Comparison of ENCODE assay signal across 7 cellular contexts in genomic region chr10:68333905-68334431, GRCh38. TPM values are rescaled to one million over a fixed set of nuclear protein-coding genes. Genes with fewer than 3 reads are reported as not detected.
DNase-seq lines count a peak whose midpoint lies in the region; ATAC-seq and TF ChIP-seq lines count a peak whose summit lies in the region.

No MANE protein-coding gene starts in this region.

- H3K36me3 ChIP-seq in GM23248 (ENCODE audit: low read depth) (peaks cover 19% of the 10 kb centered on the region), SU-DHL-6 (ENCODE audit: low read length) (peaks cover 47% of the 10 kb centered on the region), gastroesophageal sphincter (peaks cover 5 to 7% of the 10 kb centered on the region in 2 donors), smooth muscle cell (ENCODE audit: low read depth) (peaks cover 8% of the 10 kb centered on the region)

- H3K4me3 ChIP-seq in GM23248 (peak overlapping the region; percentile 99), SU-DHL-6 (ENCODE audit: insufficient read depth, low read length, poor library complexity, severe bottlenecking) (peak overlapping the region; percentile 97), gastroesophageal sphincter (peak overlapping the region; percentile 81 to 91), smooth muscle cell (peak overlapping the region; percentile 94)

- TF ChIP-seq CTCF in SU-DHL-6 (IDR thresholded peaks at IDR 0.05; ENCODE audit: insufficient read depth, low read length, poor library complexity, severe bottlenecking) (no peak), gastroesophageal sphincter (IDR thresholded peaks at IDR 0.05) (no peak), smooth muscle cell (IDR thresholded peaks at IDR 0.05; ENCODE audit: borderline replicate concordance, insufficient read depth, poor library complexity, severe bottlenecking) (no peak)

- DNase-seq in GM23248, result peak; percentile 34
- DNase-seq in smooth muscle cell (lab: John Stamatoyannopoulos, UW; ENCODE audit: unreplicated experiment), result no peak
- DNase-seq in cortex of kidney (lab: John Stamatoyannopoulos, UW), result no peak
- no peak for DNase-seq in dermis blood vessel endothelial cell

- H3F3A ChIP-seq in GM23248 (ENCODE audit: insufficient read depth), result peaks cover 50% of the 10 kb centered on the region
- peaks cover 30% of the 10 kb centered on the region for H3F3A ChIP-seq in SU-DHL-6 (ENCODE audit: insufficient read depth)
- peaks cover 25% of the 10 kb centered on the region for H3F3A ChIP-seq in smooth muscle cell (ENCODE audit: low read depth)

- H3K79me2 ChIP-seq in GM23248 (ENCODE audit: insufficient read depth) (peaks cover 86% of the 10 kb centered on the region), SU-DHL-6 (ENCODE audit: insufficient read depth, low read length) (peaks cover 71% of the 10 kb centered on the region), smooth muscle cell (ENCODE audit: low read depth) (peaks cover 71% of the 10 kb centered on the region)

- H4K20me1 ChIP-seq in GM23248 (ENCODE audit: insufficient read depth) (peaks cover 50% of the 10 kb centered on the region), SU-DHL-6 (ENCODE audit: low read depth, low read length) (peaks cover 61% of the 10 kb centered on the region), smooth muscle cell (ENCODE audit: low read depth) (peaks cover 64% of the 10 kb centered on the region)

- ATAC-seq in gastroesophageal sphincter (no peak), HG03045 (IDR thresholded peaks at IDR 0.05; ENCODE audit: unreplicated experiment) (no peak)

- no peak overlapping the region for H2AFZ ChIP-seq in GM23248
- no peak overlapping the region for H2AFZ ChIP-seq in SU-DHL-6 (ENCODE audit: low read depth, low read length, severe bottlenecking)
- no peak overlapping the region for H2AFZ ChIP-seq in smooth muscle cell (ENCODE audit: low read depth)

- in situ Hi-C loops in GM23248 (cut with MboI), result no loop called here

- H3K4me1 ChIP-seq in GM23248 (ENCODE audit: insufficient read depth), result peaks cover 39% of the 10 kb centered on the region
- H3K4me1 ChIP-seq in gastroesophageal sphincter, result peaks cover 7 to 70% (median 20%) of the 10 kb centered on the region in 3 donors
- peaks cover 39% of the 10 kb centered on the region for H3K4me1 ChIP-seq in smooth muscle cell (ENCODE audit: low read depth)

- WGBS in GM23248 (ENCODE audit: low coverage in 1 of 2, low lambda C conversion rate in 2 of 2, missing lambda C conversion rate in 2 of 2), 2 experiments, result 1 to 3% methylated on average over 3 of the region's 3 CpGs
- 0 to 6% methylated on average over 3 of the region's 3 CpGs for WGBS in gastroesophageal sphincter (ENCODE audit: low coverage in 1 of 2), 2 donors
- WGBS in smooth muscle cell (ENCODE audit: low lambda C conversion rate), result 13% methylated on average over 3 of the region's 3 CpGs

- peak overlapping the region; percentile 99 for H3K9ac ChIP-seq in GM23248
- peak overlapping the region; percentile 99 for H3K9ac ChIP-seq in SU-DHL-6 (ENCODE audit: low read length)
- H3K9ac ChIP-seq in smooth muscle cell (ENCODE audit: low read depth), result peak overlapping the region; percentile 98

- TF ChIP-seq POLR2A in gastroesophageal sphincter (IDR thresholded peaks at IDR 0.05), result no peak

- TF ChIP-seq EP300 in gastroesophageal sphincter (IDR thresholded peaks at IDR 0.05), result no peak

- H3K27me3 ChIP-seq in GM23248 (replicated peaks; ENCODE audit: insufficient read depth) (no peaks in the 10 kb centered on the region), SU-DHL-6 (ENCODE audit: low read length) (no peaks in the 10 kb centered on the region), gastroesophageal sphincter (no peaks in the 10 kb centered on the region), smooth muscle cell (ENCODE audit: low read depth) (no peaks in the 10 kb centered on the region)

- H3K27ac ChIP-seq in GM23248 (peak overlapping the region; percentile 93), SU-DHL-6 (ENCODE audit: low read depth, low read length) (peak overlapping the region; percentile 76; the same call in 1 of the 2 replicates), gastroesophageal sphincter (peak overlapping the region; percentile 29 to 99 (median 98)), smooth muscle cell (ENCODE audit: low read depth) (peak overlapping the region; percentile 93)

- H3K4me2 ChIP-seq in GM23248 (ENCODE audit: unreplicated experiment) (peak overlapping the region; percentile 97), SU-DHL-6 (ENCODE audit: low read depth, low read length, poor library complexity, severe bottlenecking) (peak overlapping the region; percentile 95), smooth muscle cell (peak overlapping the region; percentile 92)

- H3K9me3 ChIP-seq in GM23248 (ENCODE audit: low read depth) (no peaks in the 10 kb centered on the region), SU-DHL-6 (ENCODE audit: insufficient read depth, low read length) (no peaks in the 10 kb centered on the region), gastroesophageal sphincter (no peaks in the 10 kb centered on the region), smooth muscle cell (replicated peaks; ENCODE audit: low read depth) (no peaks in the 10 kb centered on the region)

- H3K9me2 ChIP-seq in GM23248 (ENCODE audit: insufficient read depth), result no peaks in the 10 kb centered on the region
- H3K9me2 ChIP-seq in SU-DHL-6 (replicated peaks; ENCODE audit: insufficient read depth, low read length), result no peaks in the 10 kb centered on the region

RNA-seq across cellular contexts. Expression of gene PBLD, which starts 1.2 kb away (rescaled TPM):
- 10.3 and 11.8 TPM in 2 replicates for total RNA-seq in GM23248 (2014; rRNA removed; shearing (Covaris generic))
- polyA plus RNA-seq in GM23248 (2016; fragmentation: Nextera tagmentation; extraction: Ambion mirVana) (7.6 and 8.3 TPM in 2 replicates), smooth muscle cell (2.3 and 4.5 TPM in 2 replicates)
- total RNA-seq in gastroesophageal sphincter (1 to 10 TPM; 5.7 to 9.5 (median 8.0) TPM), smooth muscle cell (2.0 and 5.6 TPM in 2 replicates), dermis blood vessel endothelial cell (3.1 and 4.4 TPM in 2 replicates)

RNA-seq across cellular contexts. Expression of gene HNRNPH3, which starts 2.1 kb away (rescaled TPM):
- 6.7 and 17.6 TPM in 2 replicates for total RNA-seq in GM23248 (2014; rRNA removed; shearing (Covaris generic))
- polyA plus RNA-seq in GM23248 (2016; fragmentation: Nextera tagmentation; extraction: Ambion mirVana) (122 and 124 TPM in 2 replicates), smooth muscle cell (143 and 159 TPM in 2 replicates)
- total RNA-seq in gastroesophageal sphincter (10 to 100 TPM; 30.6 to 63.4 (median 56.3) TPM), smooth muscle cell (21.4 and 31.2 TPM in 2 replicates), dermis blood vessel endothelial cell (19.2 and 40.1 TPM in 2 replicates)
